In the genomic region with DNA sequence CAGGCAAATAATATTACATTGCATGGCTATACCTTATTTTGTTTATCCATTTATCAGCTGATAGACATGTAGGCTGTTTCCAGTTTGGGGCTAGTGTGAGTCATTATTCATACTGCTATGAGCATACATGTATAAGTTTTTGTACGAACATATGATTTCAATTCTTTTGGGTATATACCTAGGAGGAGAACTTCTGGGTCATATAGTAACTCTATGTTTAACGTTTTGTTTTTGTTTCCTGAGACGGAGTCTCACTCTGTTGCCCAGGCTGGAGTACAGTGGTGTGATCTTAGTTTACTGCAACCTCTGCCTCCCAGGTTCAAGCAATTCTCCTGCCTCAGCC, we compare ENCODE assay signal across 15 cellular contexts. TPM values are rescaled to one million over a fixed set of nuclear protein-coding genes. Genes with fewer than 3 reads are reported as not detected.
DNase-seq lines count a peak whose midpoint lies in the region; ATAC-seq, FAIRE-seq and TF ChIP-seq lines count a peak whose summit lies in the region.
"Had no signal": no experiment of that assay in that cellular context is flagged by ENCODE, and none has a peak within 500 bp of the region (broad histone marks: within the 10 kb centered on the region; RNA-seq: fewer than 3 reads in every experiment).

No MANE protein-coding gene starts in this region.

- no peak for DNase-seq in CD4-positive, alpha-beta T cell
- DNase-seq in GM19239 (ENCODE audit: insufficient read length, low spot score) = no peak
- DNase-seq in activated CD8-positive, alpha-beta T cell treated with anti-CD3 and anti-CD28 coated beads for 36 hours = no peak
- no peak for DNase-seq in lower lobe of right lung
- DNase-seq in NCI-H82 (lab: John Stamatoyannopoulos, UW) = no peak
- no peak for DNase-seq in stimulated activated CD4-positive, alpha-beta T cell treated with anti-CD3 and anti-CD28 coated beads, Interleukin-1b, Interleukin-23, amount 100 ng/mL, for 48 hours
- DNase-seq: left colon, NCI-H1436 treated with DMSO at 0.1 percent for 48 hours, NCI-H345, ovary, WERI-Rb-1 had no signal

- POLR2A ChIA-PET in CD4-positive, alpha-beta T cell (lab: Charles Lee) = interaction anchor here (1.0 to 7.1 kb wide), 5 partner anchors 12 to 74 kb away, joined by 3 to 170 read pairs (median 6); a partner anchor contains a TSS
- POLR2A ChIA-PET in activated CD8-positive, alpha-beta T cell treated with anti-CD3 and anti-CD28 coated beads for 36 hours (lab: Charles Lee) = interaction anchor here (0.6 to 11.5 kb wide), 9 partner anchors 15 to 189 kb away, joined by 3 to 280 read pairs (median 4); a partner anchor contains a TSS

- CTCF ChIA-PET in CD4-positive, alpha-beta T cell (lab: Charles Lee) = interaction anchor here (1.0 to 2.3 kb wide), 2 partner anchors 20 to 40 kb away, joined by 3 to 9 read pairs; a partner anchor contains a TSS
- CTCF ChIA-PET in activated CD8-positive, alpha-beta T cell treated with anti-CD3 and anti-CD28 coated beads for 36 hours (lab: Charles Lee) = interaction anchor here (1.0 to 7.5 kb wide), 4 partner anchors 10 to 20 kb away, joined by 3 to 52 read pairs (median 6); no protein-coding TSS in a partner anchor

- no peaks in the 10 kb centered on the region for H3K36me3 ChIP-seq in lower lobe of right lung
- H3K36me3 ChIP-seq: BLaER1, ovary, WERI-Rb-1 had no signal

- H3K27ac ChIP-seq in CD4-positive, alpha-beta T cell (ENCODE audit: low read depth, low read length) = peak overlapping the region; percentile 94
- peak overlapping the region; percentile 19 for H3K27ac ChIP-seq in lower lobe of right lung
- H3K27ac ChIP-seq: BLaER1, ovary, WERI-Rb-1 had no signal

- no peaks in the 10 kb centered on the region for H3K27me3 ChIP-seq in CD4-positive, alpha-beta T cell (ENCODE audit: control insufficient read depth, insufficient read depth, low read length)
- peaks cover 13% of the 10 kb centered on the region for H3K27me3 ChIP-seq in lower lobe of right lung (ENCODE audit: low read depth)
- H3K27me3 ChIP-seq: ovary had no signal

- peak; percentile 55 for FAIRE-seq in GM19239 (lab: Jason Lieb, UNC)
- FAIRE-seq: K562 had no signal

- H3K4me1 Mint-ChIP-seq in CD4-positive, alpha-beta T cell (ENCODE audit: low read depth) = peaks cover 64% of the 10 kb centered on the region
- H3K4me1 Mint-ChIP-seq in activated CD8-positive, alpha-beta T cell treated with anti-CD3 and anti-CD28 coated beads for 36 hours (ENCODE audit: low read depth) = peaks cover 48% of the 10 kb centered on the region

- peak overlapping the region; percentile 42 for H3K4me3 Mint-ChIP-seq in CD4-positive, alpha-beta T cell
- H3K4me3 Mint-ChIP-seq in activated CD8-positive, alpha-beta T cell treated with anti-CD3 and anti-CD28 coated beads for 36 hours = peak overlapping the region; percentile 12

- intact Hi-C loops in CD4-positive, alpha-beta T cell (cut with DNase I, micrococcal nuclease) = loop anchor here in 1 of 2 experiments (5.0 kb wide), 1 partner anchor 38 kb away; a partner anchor contains a TSS
- intact Hi-C loops in activated CD8-positive, alpha-beta T cell treated with anti-CD3 and anti-CD28 coated beads for 36 hours (cut with micrococcal nuclease) = loop anchor here (5.0 kb wide), 1 partner anchor 33 kb away; no protein-coding TSS in a partner anchor
- intact Hi-C loops in lower lobe of right lung (cut with DNase I) = no loop called here

- no peak for TF ChIP-seq CTCF in CD4-positive, alpha-beta T cell (IDR thresholded peaks at IDR 0.05)
- TF ChIP-seq CTCF in activated CD8-positive, alpha-beta T cell treated with anti-CD3 and anti-CD28 coated beads for 36 hours (IDR thresholded peaks at IDR 0.05) = no peak
- TF ChIP-seq CTCF in lower lobe of right lung (IDR thresholded peaks at IDR 0.05) = no peak

- peaks cover 26% of the 10 kb centered on the region for H3K36me3 Mint-ChIP-seq in CD4-positive, alpha-beta T cell (ENCODE audit: low read depth)
- peaks cover 26% of the 10 kb centered on the region for H3K36me3 Mint-ChIP-seq in activated CD8-positive, alpha-beta T cell treated with anti-CD3 and anti-CD28 coated beads for 36 hours (ENCODE audit: low read depth)

- ATAC-seq in CD4-positive, alpha-beta T cell (ENCODE audit: poor library complexity) = no peak
- peak; percentile 15 for ATAC-seq in activated CD8-positive, alpha-beta T cell treated with anti-CD3 and anti-CD28 coated beads for 36 hours
- ATAC-seq in lower lobe of right lung (no peak), HG02571 (IDR thresholded peaks at IDR 0.05; ENCODE audit: unreplicated experiment) (no peak)
- ATAC-seq: K562, left colon had no signal

- peak overlapping the region; percentile 90 for H3K27ac Mint-ChIP-seq in CD4-positive, alpha-beta T cell
- peak overlapping the region; percentile 96 for H3K27ac Mint-ChIP-seq in activated CD8-positive, alpha-beta T cell treated with anti-CD3 and anti-CD28 coated beads for 36 hours

- no peaks in the 10 kb centered on the region for H3K9me3 ChIP-seq in CD4-positive, alpha-beta T cell (ENCODE audit: control insufficient read depth, low read length)
- H3K9me3 ChIP-seq in lower lobe of right lung = no peaks in the 10 kb centered on the region
- H3K9me3 ChIP-seq: BLaER1, ovary had no signal

- no peaks in the 10 kb centered on the region for H3K9me3 Mint-ChIP-seq in CD4-positive, alpha-beta T cell
- peaks cover 1% of the 10 kb centered on the region for H3K9me3 Mint-ChIP-seq in activated CD8-positive, alpha-beta T cell treated with anti-CD3 and anti-CD28 coated beads for 36 hours

- no peaks in the 10 kb centered on the region for H3K27me3 Mint-ChIP-seq in CD4-positive, alpha-beta T cell
- H3K27me3 Mint-ChIP-seq in activated CD8-positive, alpha-beta T cell treated with anti-CD3 and anti-CD28 coated beads for 36 hours = no peaks in the 10 kb centered on the region

- no peak overlapping the region for H3K4me3 ChIP-seq in lower lobe of right lung
- H3K4me3 ChIP-seq: BLaER1, K562, ovary had no signal

- peaks cover 18% of the 10 kb centered on the region for H3K4me1 ChIP-seq in lower lobe of right lung

RNA-seq across cellular contexts. Expression of a gene that starts 2.4 kb away (rescaled TPM):
- 100 to 1,000 TPM; 186 to 187 TPM for total RNA-seq in CD4-positive, alpha-beta T cell
- total RNA-seq in activated CD8-positive, alpha-beta T cell treated with anti-CD3 and anti-CD28 coated beads for 36 hours = 100 to 1,000 TPM; 274 to 285 TPM
- total RNA-seq in lower lobe of right lung = 127 TPM
- total RNA-seq: fibroblast of lung had no signal

RNA-seq across cellular contexts. Expression of a gene that starts 24.5 kb away (rescaled TPM):
- total RNA-seq in CD4-positive, alpha-beta T cell = 10 to 100 TPM; 25.4 to 25.9 TPM
- 10 to 100 TPM; 51.8 to 54.0 TPM for total RNA-seq in activated CD8-positive, alpha-beta T cell treated with anti-CD3 and anti-CD28 coated beads for 36 hours
- total RNA-seq in lower lobe of right lung = 54.6 TPM

RNA-seq across cellular contexts. Expression of a gene that starts 40.3 kb away (rescaled TPM):
- 1 to 10 TPM; 5.4 to 6.5 TPM for total RNA-seq in CD4-positive, alpha-beta T cell
- 100 to 1,000 TPM in 1 of 2 experiments, 10 to 100 TPM in 1; 98.4 to 105 TPM for total RNA-seq in activated CD8-positive, alpha-beta T cell treated with anti-CD3 and anti-CD28 coated beads for 36 hours
- 19.1 TPM for total RNA-seq in lower lobe of right lung

RNA-seq across cellular contexts. Expression of a gene that starts 56.2 kb away (rescaled TPM):
- 1 to 10 TPM; 3.9 to 4.1 TPM for total RNA-seq in CD4-positive, alpha-beta T cell
- total RNA-seq in activated CD8-positive, alpha-beta T cell treated with anti-CD3 and anti-CD28 coated beads for 36 hours = 1 to 10 TPM; 8.3 to 9.2 TPM
- 24.9 TPM for total RNA-seq in lower lobe of right lung
